8 cellular contexts compared by ENCODE assay signal in the genomic region with DNA sequence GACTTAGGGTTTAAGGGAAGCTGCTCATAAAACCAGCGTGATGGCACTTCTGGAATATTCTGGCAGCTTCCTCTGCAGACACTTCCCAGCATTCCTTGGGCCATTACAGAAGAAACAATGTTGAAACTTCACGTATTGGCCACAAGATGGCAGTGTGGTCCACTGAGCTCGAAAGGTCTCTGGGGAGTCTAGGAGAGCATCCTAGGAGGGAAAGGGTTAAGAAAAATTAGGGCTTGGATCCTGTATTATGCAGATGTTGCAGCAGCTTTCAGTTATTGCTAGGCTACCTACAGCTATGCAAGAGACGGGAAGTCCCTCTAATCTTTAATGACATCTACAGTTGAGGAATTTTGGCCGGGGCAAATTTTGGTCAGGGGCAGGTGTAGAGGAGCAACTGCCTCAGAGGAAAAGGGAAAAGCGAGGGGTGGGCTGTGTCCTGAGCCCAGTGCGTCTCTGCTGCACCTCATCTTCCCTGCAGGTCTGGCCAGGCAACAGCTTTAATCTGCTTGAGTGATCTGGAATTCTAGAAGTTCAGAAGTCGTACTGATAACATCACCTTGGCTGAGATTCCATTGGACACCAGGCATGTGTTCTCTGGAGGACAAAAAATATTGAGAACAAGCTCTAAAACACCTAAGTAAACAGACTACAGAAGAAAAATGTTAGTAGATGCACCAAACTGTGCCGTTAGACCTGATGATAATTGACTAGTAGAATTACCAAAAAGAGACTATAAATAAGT.
DNase-seq lines count a peak whose midpoint lies in the region; ATAC-seq, FAIRE-seq and TF ChIP-seq lines count a peak whose summit lies in the region.

No MANE protein-coding gene starts in this region.

- H3K4me1 Mint-ChIP-seq in activated naive CD8-positive, alpha-beta T cell treated with anti-CD3 and anti-CD28 coated beads, Interleukin-2, amount 10 ng/mL, durations not matched to agents 7 days and 5 days = peaks cover 40% of the 10 kb centered on the region

- H3K36me3 ChIP-seq in BLaER1 (no peaks in the 10 kb centered on the region), tibial artery (no peaks in the 10 kb centered on the region)

- H3K4me1 ChIP-seq in BLaER1 = peaks cover 72% of the 10 kb centered on the region
- H3K4me1 ChIP-seq in tibial artery = peaks cover 0 to 4% (median 0%) of the 10 kb centered on the region in 4 donors

- no peaks in the 10 kb centered on the region for H4K20me1 ChIP-seq in BLaER1

- intact Hi-C loops in tibial artery (cut with DNase I; ENCODE audit: low total_unique reads) = no loop called here

- H3K27ac Mint-ChIP-seq in activated naive CD8-positive, alpha-beta T cell treated with anti-CD3 and anti-CD28 coated beads, Interleukin-2, amount 10 ng/mL, durations not matched to agents 7 days and 5 days = no peak overlapping the region

- no peak for TF ChIP-seq POLR2A in GM12891 (IDR thresholded peaks at IDR 0.05; ENCODE audit: low read depth, low read length)

- ATAC-seq in HG02610 (IDR thresholded peaks at IDR 0.05; ENCODE audit: unreplicated experiment) = peak; percentile 68
- peak; percentile 29 for ATAC-seq in activated naive CD8-positive, alpha-beta T cell treated with anti-CD3 and anti-CD28 coated beads, Interleukin-2, amount 10 ng/mL, durations not matched to agents 7 days and 5 days (ENCODE audit: low read depth)

- peak overlapping the region; percentile 91 for H3K4me2 ChIP-seq in BLaER1

- no peak overlapping the region for H3K9ac ChIP-seq in BLaER1

- FAIRE-seq in GM12891 (lab: Jason Lieb, UNC) = peak; percentile 33

- H3K9me3 ChIP-seq in BLaER1 (no peaks in the 10 kb centered on the region), tibial artery (no peaks in the 10 kb centered on the region)

- H3K9me3 Mint-ChIP-seq in activated naive CD8-positive, alpha-beta T cell treated with anti-CD3 and anti-CD28 coated beads, Interleukin-2, amount 10 ng/mL, durations not matched to agents 7 days and 5 days = no peaks in the 10 kb centered on the region

- no peaks in the 10 kb centered on the region for H3K36me3 Mint-ChIP-seq in activated naive CD8-positive, alpha-beta T cell treated with anti-CD3 and anti-CD28 coated beads, Interleukin-2, amount 10 ng/mL, durations not matched to agents 7 days and 5 days

- DNase-seq in GM12891 (ENCODE audit: insufficient read length, low spot score) (no peak), MV-4-11 (lab: John Stamatoyannopoulos, UW) (peak; percentile 55), iris pigment epithelial cell (ENCODE audit: low read depth) (peak; percentile 65), tibial artery (peak; percentile 49 to 60), NCI-H446 treated with DMSO at 0.1 percent for 48 hours (lab: John Stamatoyannopoulos, UW) (no peak)
- no peak for DNase-seq in activated naive CD8-positive, alpha-beta T cell treated with anti-CD3 and anti-CD28 coated beads, Interleukin-2, amount 10 ng/mL, durations not matched to agents 7 days and 5 days

- H3K27me3 Mint-ChIP-seq in activated naive CD8-positive, alpha-beta T cell treated with anti-CD3 and anti-CD28 coated beads, Interleukin-2, amount 10 ng/mL, durations not matched to agents 7 days and 5 days = no peaks in the 10 kb centered on the region

- H3K27me3 ChIP-seq in BLaER1 (no peaks in the 10 kb centered on the region), tibial artery (no peaks in the 10 kb centered on the region)

- peak; percentile 15 to 25 for TF ChIP-seq CTCF in tibial artery (IDR thresholded peaks at IDR 0.05)

- POLR2A ChIA-PET in activated naive CD8-positive, alpha-beta T cell treated with anti-CD3 and anti-CD28 coated beads, Interleukin-2, amount 10 ng/mL, durations not matched to agents 7 days and 5 days (lab: Charles Lee) = interaction anchor here (2.4 kb wide), 1 partner anchor 15 kb away, joined by 11 read pairs; no protein-coding TSS in a partner anchor

- no peak overlapping the region for H3K27ac ChIP-seq in BLaER1
- H3K27ac ChIP-seq in tibial artery = no peak overlapping the region

- peak overlapping the region; percentile 29 for H3K4me3 Mint-ChIP-seq in activated naive CD8-positive, alpha-beta T cell treated with anti-CD3 and anti-CD28 coated beads, Interleukin-2, amount 10 ng/mL, durations not matched to agents 7 days and 5 days

- H3K4me3 ChIP-seq in BLaER1 = no peak overlapping the region
- H3K4me3 ChIP-seq in tibial artery = no peak overlapping the region

TF ChIP-seq in GM12891, 5 proteins besides CTCF, POLR2A, EP300 and RAD21:
- TF ChIP-seq SPI1 (IDR thresholded peaks at IDR 0.05; ENCODE audit: low read depth, low read length) = peak; percentile 12; the same call in 1 of the 2 replicates
- no peak for TF ChIP-seq POLR2AphosphoS5 (IDR thresholded peaks at IDR 0.05; ENCODE audit: low read depth, low read length)

Comparison
In these comparisons a context has a peak if more than half of its experiments do, and no peak if none do; other contexts are left out.
1. DNase-seq: peak in MV-4-11 (single experiment), iris pigment epithelial cell (single experiment) and tibial artery (2 of 2); none in GM12891 (single experiment), activated naive CD8-positive, alpha-beta T cell treated with anti-CD3 and anti-CD28 coated beads, Interleukin-2, amount 10 ng/mL, durations not matched to agents 7 days and 5 days (single experiment) and NCI-H446 treated with DMSO at 0.1 percent for 48 hours (single experiment).